1 cellular context compared by ENCODE assay signal in genomic region chr9:93520523-93520922, GRCh38.
TF ChIP-seq lines count a peak whose summit lies in the region.

No MANE protein-coding gene starts in this region.

TF ChIP-seq in SK-N-SH treated with all-trans-retinoic acid at 6 μM for 48 hours, 23 proteins besides CTCF, POLR2A, EP300 and RAD21 (continued from another document):
- TF ChIP-seq PATZ1 (CRISPR knock-in tag; IDR thresholded peaks at IDR 0.05; ENCODE audit: borderline replicate concordance), result no peak
TF ChIP-seq in SK-N-SH treated with all-trans-retinoic acid at 6 μM for 48 hours: peak in this region for 0.
